14 cellular contexts compared by ENCODE assay signal in the genomic region with DNA sequence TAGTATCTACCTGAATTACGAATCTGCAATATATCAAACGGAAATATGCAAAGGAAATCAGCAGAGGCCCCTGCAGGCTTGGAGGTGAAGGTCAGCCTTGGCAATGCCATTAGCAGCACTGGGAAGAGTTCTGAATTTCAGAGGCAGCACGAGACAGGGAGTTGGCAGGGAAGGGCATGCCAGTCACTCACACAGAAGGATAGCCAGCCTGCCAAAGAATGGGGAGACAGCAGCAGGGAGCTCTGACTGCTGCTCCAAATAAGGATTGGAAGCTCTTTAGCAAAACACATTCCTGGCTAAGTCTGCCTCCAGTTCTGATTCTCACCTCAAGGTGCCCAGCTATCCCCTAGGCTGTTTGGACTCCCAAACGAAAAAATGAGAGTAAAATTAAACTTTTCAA.
DNase-seq lines count a peak whose midpoint lies in the region; ATAC-seq and TF ChIP-seq lines count a peak whose summit lies in the region.
"Had no signal": no experiment of that assay in that cellular context is flagged by ENCODE, and none has a peak within 500 bp of the region (broad histone marks: within the 10 kb centered on the region; RNA-seq: fewer than 3 reads in every experiment).

No MANE protein-coding gene starts in this region.

- no peaks in the 10 kb centered on the region for H3K36me3 Mint-ChIP-seq in GM23338 (ENCODE audit: low read depth)
- H3K36me3 Mint-ChIP-seq in stimulated activated effector memory CD8-positive, alpha-beta T cell treated with anti-CD3 and anti-CD28 coated beads, Interleukin-12 subunit alpha, Interleukin-12 subunit beta, amount 100 ng/mL, for 72 hours, result no peaks in the 10 kb centered on the region

- no peak for TF ChIP-seq POLR2A in spleen (IDR thresholded peaks at IDR 0.05)

- H3K4me3 ChIP-seq in GM23338 (no peak overlapping the region), left ventricle myocardium inferior (no peak overlapping the region), spleen (no peak overlapping the region), ascending aorta (no peak overlapping the region), WERI-Rb-1 (ENCODE audit: low read depth, low read length) (no peak overlapping the region)
- H3K4me3 ChIP-seq: upper lobe of left lung had no signal

- DNase-seq in GM23338 (ENCODE audit: low spot score) (peak; percentile 56), astrocyte of the hippocampus (ENCODE audit: low read depth, low spot score) (peak; percentile 72), left ventricle myocardium inferior (peak; percentile 72), spleen (no peak), ascending aorta (ENCODE audit: low spot score in 2 of 2) (no peak), WERI-Rb-1 (no peak)
- no peak for DNase-seq in stimulated activated effector memory CD8-positive, alpha-beta T cell treated with anti-CD3 and anti-CD28 coated beads, Interleukin-12 subunit alpha, Interleukin-12 subunit beta, amount 100 ng/mL, for 72 hours (ENCODE audit: low spot score in 2 of 2)
- DNase-seq: activated effector memory CD4-positive, alpha-beta T cell treated with anti-CD3 and anti-CD28 coated beads, Interleukin-2, amount 50 U/mL, for 16 hours; DMS79 treated with DMSO at 0.1 percent for 48 hours; NCI-H1417 treated with DMSO at 0.1 percent for 48 hours; nephron progenitor cell; upper lobe of left lung had no signal

- H3K27me3 Mint-ChIP-seq in GM23338 (ENCODE audit: insufficient read depth, low read depth, poor library complexity), result peaks cover 2% of the 10 kb centered on the region

- H3K4me1 Mint-ChIP-seq in GM23338, result peaks cover 11% of the 10 kb centered on the region; the same call in 2 of the 3 replicates
- H3K4me1 Mint-ChIP-seq in stimulated activated effector memory CD8-positive, alpha-beta T cell treated with anti-CD3 and anti-CD28 coated beads, Interleukin-12 subunit alpha, Interleukin-12 subunit beta, amount 100 ng/mL, for 72 hours, result no peaks in the 10 kb centered on the region
- H3K4me1 Mint-ChIP-seq: nephron progenitor cell had no signal

- H3K4me1 ChIP-seq in GM23338 (ENCODE audit: insufficient read depth) (no peaks in the 10 kb centered on the region), left ventricle myocardium inferior (peaks cover 56% of the 10 kb centered on the region), spleen (peaks cover 0 to 20% (median 12%) of the 10 kb centered on the region in 6 donors), ascending aorta (no peaks in the 10 kb centered on the region)

- H3K27ac Mint-ChIP-seq in GM23338, result no peak overlapping the region
- no peak overlapping the region for H3K27ac Mint-ChIP-seq in stimulated activated effector memory CD8-positive, alpha-beta T cell treated with anti-CD3 and anti-CD28 coated beads, Interleukin-12 subunit alpha, Interleukin-12 subunit beta, amount 100 ng/mL, for 72 hours
- H3K27ac Mint-ChIP-seq: nephron progenitor cell had no signal

- no peaks in the 10 kb centered on the region for H3F3A ChIP-seq in GM23338 (replicated peaks; ENCODE audit: low read depth)

- TF ChIP-seq CTCF in GM23338 (conservative IDR thresholded peaks at IDR 0.05; ENCODE audit: low read depth in 2 of 2), result peak in 1 of 2 experiments; percentile 25; a peak in 3 of 4 replicates
- peak; percentile 52 for TF ChIP-seq CTCF in left ventricle myocardium inferior (IDR thresholded peaks at IDR 0.05; ENCODE audit: borderline replicate concordance)
- TF ChIP-seq CTCF in spleen (IDR thresholded peaks at IDR 0.05 in 8 of 11, conservative IDR thresholded peaks at IDR 0.05 in 3 of 11), result no peak
- TF ChIP-seq CTCF in ascending aorta (IDR thresholded peaks at IDR 0.05), result no peak
- no peak for TF ChIP-seq CTCF in WERI-Rb-1 (IDR thresholded peaks at IDR 0.05; ENCODE audit: low read depth, low read length)

- H4K20me1 ChIP-seq in GM23338 (replicated peaks; ENCODE audit: insufficient read depth), result no peaks in the 10 kb centered on the region

- H3K36me3 ChIP-seq in GM23338 (ENCODE audit: insufficient read depth) (no peaks in the 10 kb centered on the region), left ventricle myocardium inferior (peaks cover 7% of the 10 kb centered on the region), spleen (no peaks in the 10 kb centered on the region), ascending aorta (no peaks in the 10 kb centered on the region), WERI-Rb-1 (peaks cover 20% of the 10 kb centered on the region)
- H3K36me3 ChIP-seq: upper lobe of left lung had no signal

- H3K27ac ChIP-seq in GM23338 (ENCODE audit: low read depth), result no peak overlapping the region
- peak overlapping the region; percentile 85 for H3K27ac ChIP-seq in left ventricle myocardium inferior (replicated peaks)
- H3K27ac ChIP-seq in spleen, result peak overlapping the region in 5 of 8 donors; percentile 1 to 60 (median 55)
- H3K27ac ChIP-seq in ascending aorta, result no peak overlapping the region
- no peak overlapping the region for H3K27ac ChIP-seq in WERI-Rb-1

- no peak overlapping the region for H2AFZ ChIP-seq in GM23338

- intact Hi-C loops in left ventricle myocardium inferior (cut with micrococcal nuclease), result no loop called here
- intact Hi-C loops in spleen (cut with DNase I; ENCODE audit: low total_unique reads), result no loop called here
- intact Hi-C loops in ascending aorta (cut with DNase I), result no loop called here

- no peak overlapping the region for H3K4me3 Mint-ChIP-seq in GM23338
- H3K4me3 Mint-ChIP-seq in stimulated activated effector memory CD8-positive, alpha-beta T cell treated with anti-CD3 and anti-CD28 coated beads, Interleukin-12 subunit alpha, Interleukin-12 subunit beta, amount 100 ng/mL, for 72 hours, result no peak overlapping the region
- H3K4me3 Mint-ChIP-seq: nephron progenitor cell had no signal

- H3K9me2 ChIP-seq in GM23338 (ENCODE audit: insufficient read depth), result no peaks in the 10 kb centered on the region

- WGBS in spleen, 5 donors, result 45 to 66% (median 61%) methylated on average over 4 of the region's 4 CpGs

- H3K9me3 ChIP-seq in left ventricle myocardium inferior (replicated peaks) (no peaks in the 10 kb centered on the region), spleen (peaks cover 0 to 7% (median 0%) of the 10 kb centered on the region in 8 donors), ascending aorta (no peaks in the 10 kb centered on the region), WERI-Rb-1 (ENCODE audit: severe bottlenecking) (no peaks in the 10 kb centered on the region)
- H3K9me3 ChIP-seq: upper lobe of left lung had no signal

- no peaks in the 10 kb centered on the region for H3K79me2 ChIP-seq in GM23338 (replicated peaks; ENCODE audit: insufficient read depth)

- H3K9me3 Mint-ChIP-seq in GM23338, result no peaks in the 10 kb centered on the region
- H3K9me3 Mint-ChIP-seq in stimulated activated effector memory CD8-positive, alpha-beta T cell treated with anti-CD3 and anti-CD28 coated beads, Interleukin-12 subunit alpha, Interleukin-12 subunit beta, amount 100 ng/mL, for 72 hours, result peaks cover 11% of the 10 kb centered on the region

- no peaks in the 10 kb centered on the region for H3K27me3 ChIP-seq in GM23338 (ENCODE audit: insufficient read depth)
- no peaks in the 10 kb centered on the region for H3K27me3 ChIP-seq in left ventricle myocardium inferior (ENCODE audit: low read depth)
- H3K27me3 ChIP-seq in spleen (replicated peaks in 1 of 7), result no peaks in the 10 kb centered on the region
- H3K27me3 ChIP-seq in ascending aorta, result no peaks in the 10 kb centered on the region
- no peaks in the 10 kb centered on the region for H3K27me3 ChIP-seq in WERI-Rb-1 (ENCODE audit: insufficient read depth, low read depth, severe bottlenecking)
- H3K27me3 ChIP-seq: upper lobe of left lung had no signal

- ATAC-seq in GM23338 (peak; percentile 97), GM18909 (IDR thresholded peaks at IDR 0.05; ENCODE audit: poor library complexity, unreplicated experiment) (no peak)
- no peak for ATAC-seq in stimulated activated effector memory CD8-positive, alpha-beta T cell treated with anti-CD3 and anti-CD28 coated beads, Interleukin-12 subunit alpha, Interleukin-12 subunit beta, amount 100 ng/mL, for 72 hours
- ATAC-seq: Panc1 had no signal

- H3K4me2 ChIP-seq in GM23338, result no peak overlapping the region

TF ChIP-seq in GM23338, 12 proteins besides CTCF, POLR2A, EP300 and RAD21:
- TF ChIP-seq ZNF331 (CRISPR knock-in tag; IDR thresholded peaks at IDR 0.05; ENCODE audit: low read depth) (no peak), EZH2 (IDR thresholded peaks at IDR 0.05; ENCODE audit: low read depth, unreplicated experiment) (no peak), STAT1 (IDR thresholded peaks at IDR 0.05; ENCODE audit: unreplicated experiment) (no peak), CREB1 (CRISPR knock-in tag; IDR thresholded peaks at IDR 0.05; ENCODE audit: low read depth) (no peak), NANOG (IDR thresholded peaks at IDR 0.05; ENCODE audit: borderline replicate concordance) (no peak)
- TF ChIP-seq, protein P1, sequence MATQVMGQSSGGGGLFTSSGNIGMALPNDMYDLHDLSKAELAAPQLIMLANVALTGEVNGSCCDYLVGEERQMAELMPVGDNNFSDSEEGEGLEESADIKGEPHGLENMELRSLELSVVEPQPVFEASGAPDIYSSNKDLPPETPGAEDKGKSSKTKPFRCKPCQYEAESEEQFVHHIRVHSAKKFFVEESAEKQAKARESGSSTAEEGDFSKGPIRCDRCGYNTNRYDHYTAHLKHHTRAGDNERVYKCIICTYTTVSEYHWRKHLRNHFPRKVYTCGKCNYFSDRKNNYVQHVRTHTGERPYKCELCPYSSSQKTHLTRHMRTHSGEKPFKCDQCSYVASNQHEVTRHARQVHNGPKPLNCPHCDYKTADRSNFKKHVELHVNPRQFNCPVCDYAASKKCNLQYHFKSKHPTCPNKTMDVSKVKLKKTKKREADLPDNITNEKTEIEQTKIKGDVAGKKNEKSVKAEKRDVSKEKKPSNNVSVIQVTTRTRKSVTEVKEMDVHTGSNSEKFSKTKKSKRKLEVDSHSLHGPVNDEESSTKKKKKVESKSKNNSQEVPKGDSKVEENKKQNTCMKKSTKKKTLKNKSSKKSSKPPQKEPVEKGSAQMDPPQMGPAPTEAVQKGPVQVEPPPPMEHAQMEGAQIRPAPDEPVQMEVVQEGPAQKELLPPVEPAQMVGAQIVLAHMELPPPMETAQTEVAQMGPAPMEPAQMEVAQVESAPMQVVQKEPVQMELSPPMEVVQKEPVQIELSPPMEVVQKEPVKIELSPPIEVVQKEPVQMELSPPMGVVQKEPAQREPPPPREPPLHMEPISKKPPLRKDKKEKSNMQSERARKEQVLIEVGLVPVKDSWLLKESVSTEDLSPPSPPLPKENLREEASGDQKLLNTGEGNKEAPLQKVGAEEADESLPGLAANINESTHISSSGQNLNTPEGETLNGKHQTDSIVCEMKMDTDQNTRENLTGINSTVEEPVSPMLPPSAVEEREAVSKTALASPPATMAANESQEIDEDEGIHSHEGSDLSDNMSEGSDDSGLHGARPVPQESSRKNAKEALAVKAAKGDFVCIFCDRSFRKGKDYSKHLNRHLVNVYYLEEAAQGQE (IDR thresholded peaks at IDR 0.05; ENCODE audit: unreplicated experiment), result no peak

Comparison
In these comparisons a context has a peak if more than half of its experiments do, and no peak if none do; other contexts are left out.
1. DNase-seq: peak in GM23338 (single experiment), astrocyte of the hippocampus (single experiment) and left ventricle myocardium inferior (single experiment); none in spleen (single experiment), stimulated activated effector memory CD8-positive, alpha-beta T cell treated with anti-CD3 and anti-CD28 coated beads, Interleukin-12 subunit alpha, Interleukin-12 subunit beta, amount 100 ng/mL, for 72 hours (0 of 2), ascending aorta (0 of 2) and WERI-Rb-1 (single experiment).
2. H3K27ac ChIP-seq: peak in left ventricle myocardium inferior (single experiment) and spleen (5 of 8); none in GM23338 (single experiment), ascending aorta (0 of 2) and WERI-Rb-1 (single experiment).